8 cellular contexts compared by ENCODE assay signal in genomic region chr11:14908214-14908880, GRCh38. TPM values are rescaled to one million over a fixed set of nuclear protein-coding genes. Genes with fewer than 3 reads are reported as not detected.
DNase-seq lines count a peak whose midpoint lies in the region; ATAC-seq and TF ChIP-seq lines count a peak whose summit lies in the region.

No MANE protein-coding gene starts in this region.

- 21% methylated on average over 6 of the region's 6 CpGs for WGBS in mammary epithelial cell (ENCODE audit: low coverage, missing lambda C conversion rate)

- no peaks in the 10 kb centered on the region for H3F3A ChIP-seq in PC-9 (ENCODE audit: insufficient read depth, low read depth)

- dilution Hi-C loops in mammary epithelial cell (cut with HindIII; ENCODE audit: low sequenced_read_pairs) = no loop called here

- POLR2A ChIA-PET in PC-9 (lab: Charles Lee; ENCODE audit: unreplicated experiment) = interaction anchor here (1.1 kb wide), 1 partner anchor 16 kb away, joined by 3 read pairs; the partner anchor contains the start of gene CYP2R1

- H3K79me2 ChIP-seq in PC-9 (ENCODE audit: low read depth) (no peaks in the 10 kb centered on the region), mammary epithelial cell (ENCODE audit: insufficient read depth, low read length) (no peaks in the 10 kb centered on the region)

- CTCF ChIA-PET in PC-9 (lab: Charles Lee) (interaction anchor here (0.9 to 1.7 kb wide), 3 partner anchors 119 to 1136 kb away, joined by 3 to 15 read pairs (median 6); no protein-coding TSS in a partner anchor), mammary epithelial cell (lab: Charles Lee; ENCODE audit: low non-redundant PET) (interaction anchor here (0.6 to 2.6 kb wide), 14 partner anchors 16 to 375 kb away, joined by 3 to 49 read pairs (median 5); partner anchors contain the start of gene CYP2R1)

- no peak overlapping the region for H2AFZ ChIP-seq in PC-9
- no peak overlapping the region for H2AFZ ChIP-seq in mammary epithelial cell (ENCODE audit: low read depth, low read length)

- TF ChIP-seq CTCF in GM12872 (IDR thresholded peaks at IDR 0.05; ENCODE audit: insufficient read depth, low read depth, low read length) = peak; percentile 64; the same call in 2 of the 3 replicates
- peak; percentile 67 for TF ChIP-seq CTCF in PC-9 (conservative IDR thresholded peaks at IDR 0.05)
- peak; percentile 63 to 77 for TF ChIP-seq CTCF in mammary epithelial cell (conservative IDR thresholded peaks at IDR 0.05 in 1 of 2, IDR thresholded peaks at IDR 0.05 in 1 of 2; ENCODE audit: extremely low read depth in 1 of 2, insufficient read depth in 1 of 2, low read depth in 1 of 2, low read length in 2 of 2)
- TF ChIP-seq CTCF in lower lobe of right lung (IDR thresholded peaks at IDR 0.05) = peak; percentile 46

- intact Hi-C loops in PC-9 (cut with micrococcal nuclease; ENCODE audit: unreplicated experiment) = loop anchor here (2.0 to 10.0 kb wide), 4 partner anchors 96 to 300 kb away; partner anchors contain the start of gene CALCB
- intact Hi-C loops in mammary epithelial cell (cut with micrococcal nuclease) = loop anchor here (1.0 to 5.0 kb wide), 6 partner anchors 66 to 371 kb away; no protein-coding TSS in a partner anchor
- intact Hi-C loops in lower lobe of right lung (cut with DNase I) = loop anchor here (10.0 kb wide), 2 partner anchors 114 to 374 kb away; no protein-coding TSS in a partner anchor

- in situ Hi-C loops in mammary epithelial cell (cut with MboI; ENCODE audit: low sequenced_read_pairs in 2 of 2) = loop anchor here (5.0 to 10.0 kb wide), 3 partner anchors 121 to 384 kb away; partner anchors contain the start of gene PSMA1 (in 1 of the 2)

- H3K27me3 ChIP-seq in PC-9 (ENCODE audit: insufficient read depth, low read depth) (no peaks in the 10 kb centered on the region), mammary epithelial cell (ENCODE audit: insufficient read depth, low read length) (no peaks in the 10 kb centered on the region), lower lobe of right lung (ENCODE audit: low read depth) (no peaks in the 10 kb centered on the region)
- H3K27me3 ChIP-seq in effector memory CD4-positive, alpha-beta T cell (replicated peaks; ENCODE audit: control insufficient read depth, insufficient read depth, low read length, poor library complexity, severe bottlenecking) = no peaks in the 10 kb centered on the region

- H3K9me3 ChIP-seq in PC-9 (ENCODE audit: insufficient read depth, low read depth) (no peaks in the 10 kb centered on the region), mammary epithelial cell (replicated peaks; ENCODE audit: insufficient read depth, low read length) (no peaks in the 10 kb centered on the region), lower lobe of right lung (no peaks in the 10 kb centered on the region)
- no peaks in the 10 kb centered on the region for H3K9me3 ChIP-seq in effector memory CD4-positive, alpha-beta T cell (ENCODE audit: control insufficient read depth, low read length)

- DNase-seq in AG20443 (ENCODE audit: low spot score) (peak; percentile 37), LHCN-M2 (ENCODE audit: low read depth) (peak; percentile 26), PC-9 (no peak), mammary epithelial cell (peak; percentile 42), lower lobe of right lung (no peak), UCSD-AML1 (lab: John Stamatoyannopoulos, UW; ENCODE audit: unreplicated experiment) (no peak)
- no peak for DNase-seq in effector memory CD4-positive, alpha-beta T cell

- BruUV-seq in PC-9 (replicated peaks; lab: Mats Ljungman, UMichigan) (no TSS peak), mammary epithelial cell (replicated peaks; lab: Mats Ljungman, UMichigan) (no TSS peak)

- H3K4me1 ChIP-seq in PC-9 (replicated peaks; ENCODE audit: insufficient read depth) = no peaks in the 10 kb centered on the region
- H3K4me1 ChIP-seq in mammary epithelial cell (ENCODE audit: insufficient read depth, low read length) = no peaks in the 10 kb centered on the region
- peaks cover 11% of the 10 kb centered on the region for H3K4me1 ChIP-seq in lower lobe of right lung
- H3K4me1 ChIP-seq in effector memory CD4-positive, alpha-beta T cell (ENCODE audit: control insufficient read depth, insufficient read depth, low read length, poor library complexity, severe bottlenecking) = peaks cover 17% of the 10 kb centered on the region

- H3K4me2 ChIP-seq in PC-9 (peak overlapping the region; percentile 67), mammary epithelial cell (ENCODE audit: insufficient read depth, low read depth, low read length) (no peak overlapping the region)

- H3K4me3 ChIP-seq in PC-9 (peak overlapping the region; percentile 14; the same call in 1 of the 2 replicates), mammary epithelial cell (replicated peaks in 1 of 3; ENCODE audit: insufficient read depth in 1 of 3, low read depth in 2 of 3, low read length in 3 of 3) (no peak overlapping the region), lower lobe of right lung (no peak overlapping the region)
- H3K4me3 ChIP-seq in effector memory CD4-positive, alpha-beta T cell (ENCODE audit: insufficient read depth, low read depth, low read length, poor library complexity, severe bottlenecking) = no peak overlapping the region

- H3K9ac ChIP-seq in mammary epithelial cell (ENCODE audit: insufficient read depth, low read length) = no peak overlapping the region

- H4K20me1 ChIP-seq in PC-9 (ENCODE audit: insufficient read depth) (no peaks in the 10 kb centered on the region), mammary epithelial cell (ENCODE audit: insufficient read depth, low read length) (no peaks in the 10 kb centered on the region)

- H3K27ac ChIP-seq in PC-9 (no peak overlapping the region), mammary epithelial cell (ENCODE audit: insufficient read depth, low read depth, low read length) (no peak overlapping the region), lower lobe of right lung (no peak overlapping the region)
- no peak overlapping the region for H3K27ac ChIP-seq in effector memory CD4-positive, alpha-beta T cell (ENCODE audit: insufficient read depth, low read length, poor library complexity, severe bottlenecking)

- H3K9me2 ChIP-seq in PC-9 (ENCODE audit: insufficient read depth) = no peaks in the 10 kb centered on the region

- H3K36me3 ChIP-seq in PC-9 (ENCODE audit: low read depth) (no peaks in the 10 kb centered on the region), mammary epithelial cell (ENCODE audit: insufficient read depth, low read length) (no peaks in the 10 kb centered on the region), lower lobe of right lung (no peaks in the 10 kb centered on the region)
- no peaks in the 10 kb centered on the region for H3K36me3 ChIP-seq in effector memory CD4-positive, alpha-beta T cell (ENCODE audit: control insufficient read depth, insufficient read depth, low read length)

- ATAC-seq in lower lobe of right lung = peak; percentile 47 to 57

RNA-seq across cellular contexts. Expression of gene CYP2R1, which starts 16.3 kb away (rescaled TPM):
- total RNA-seq in LHCN-M2 (2014; rRNA removed) = 6.9 and 7.9 TPM in 2 replicates
- 3.3 TPM for polyA plus RNA-seq in LHCN-M2 (2012)
- total RNA-seq in PC-9 (2021) = 7.1 and 7.2 TPM in 2 replicates
- total RNA-seq in mammary epithelial cell = 10 to 100 TPM; 15.3 to 15.4 TPM
- polyA plus RNA-seq in mammary epithelial cell = 8.8 TPM
- 8.9 TPM for polyA minus RNA-seq in mammary epithelial cell
- total RNA-seq in lower lobe of right lung = 12.3 TPM

Comparison
In these comparisons a context has a peak if more than half of its experiments do, and no peak if none do; other contexts are left out.
1. DNase-seq: peak in AG20443 (single experiment), LHCN-M2 (single experiment) and mammary epithelial cell (single experiment); none in PC-9 (0 of 2), lower lobe of right lung (single experiment), UCSD-AML1 (single experiment) and effector memory CD4-positive, alpha-beta T cell (0 of 3).
2. Peak in every context shown above with its lines, with median percentiles within 50 percentile points of each other: CTCF ChIP-seq.